Comparison of ENCODE assay signal across 11 cellular contexts in the genomic region with DNA sequence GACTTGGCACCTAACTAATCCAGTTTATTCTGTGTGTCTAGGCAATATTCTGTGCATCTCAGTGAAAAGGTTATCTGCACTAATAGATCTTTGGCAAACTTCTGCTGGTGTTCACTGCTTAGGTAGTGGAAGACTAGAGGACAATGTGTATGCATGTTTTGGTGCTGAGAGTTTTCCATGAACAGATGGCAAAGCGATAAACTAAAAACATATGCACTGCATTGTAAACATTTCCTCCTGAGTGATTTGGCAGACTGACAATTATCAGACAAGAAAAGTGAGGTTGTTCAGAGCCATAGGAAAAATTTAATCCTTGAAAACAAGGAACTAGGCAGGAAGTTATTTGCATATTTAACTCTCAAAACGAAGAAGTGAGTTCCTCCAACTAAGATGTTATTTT.
A peak's percentile ranks its signal among the peaks of the same experiment; 100 is the strongest.
DNase-seq lines count a peak whose midpoint lies in the region; ATAC-seq, FAIRE-seq and TF ChIP-seq lines count a peak whose summit lies in the region.
"Had no signal": no experiment of that assay in that cellular context is flagged by ENCODE, and none has a peak within 500 bp of the region (broad histone marks: within the 10 kb centered on the region; RNA-seq: fewer than 3 reads in every experiment).

No MANE protein-coding gene starts in this region.

- H3K27me3 ChIP-seq in AG04450 (ENCODE audit: control insufficient read depth, insufficient read depth, low read length), result no peaks in the 10 kb centered on the region
- H3K27me3 ChIP-seq in SK-N-SH (ENCODE audit: insufficient read depth), result peaks cover 8% of the 10 kb centered on the region; the same call in 1 of the 2 replicates
- H3K27me3 ChIP-seq in H9 (ENCODE audit: insufficient read depth, low read length), result no peaks in the 10 kb centered on the region
- H3K27me3 ChIP-seq in effector memory CD4-positive, alpha-beta T cell (replicated peaks; ENCODE audit: control insufficient read depth, insufficient read depth, low read length, poor library complexity, severe bottlenecking), result peaks cover 7% of the 10 kb centered on the region
- H3K27me3 ChIP-seq: pancreas had no signal

- H2AFZ ChIP-seq in SK-N-SH (ENCODE audit: low read depth) (no peak overlapping the region), H9 (ENCODE audit: low read length) (no peak overlapping the region)

- H3K9me3 ChIP-seq in AG04450 (ENCODE audit: control insufficient read depth, insufficient read depth, low read length) (no peaks in the 10 kb centered on the region), SK-N-SH (no peaks in the 10 kb centered on the region), H9 (ENCODE audit: control insufficient read depth, low read depth, low read length) (no peaks in the 10 kb centered on the region)
- H3K9me3 ChIP-seq in effector memory CD4-positive, alpha-beta T cell (ENCODE audit: control insufficient read depth, low read length), result no peaks in the 10 kb centered on the region
- H3K9me3 ChIP-seq: pancreas had no signal

- no peaks in the 10 kb centered on the region for H3K79me2 ChIP-seq in SK-N-SH (ENCODE audit: insufficient read depth)
- no peaks in the 10 kb centered on the region for H3K79me2 ChIP-seq in H9 (ENCODE audit: insufficient read depth, low read length)

- no peak overlapping the region for H3K4me2 ChIP-seq in SK-N-SH
- no peak overlapping the region for H3K4me2 ChIP-seq in H9 (ENCODE audit: insufficient read depth, insufficient read length, low read length)

- CTCF ChIA-PET in AG04450 (lab: Charles Lee) (interaction anchor here (1.0 to 2.0 kb wide), 2 partner anchors 349 to 772 kb away, joined by 3 to 7 read pairs; no protein-coding TSS in a partner anchor), SK-N-SH (lab: Yijun Ruan, JAX) (interaction anchor here (1.0 to 1.3 kb wide), 4 partner anchors 9 to 823 kb away, joined by 3 to 4 read pairs (median 4); no protein-coding TSS in a partner anchor)

- no peaks in the 10 kb centered on the region for H4K20me1 ChIP-seq in SK-N-SH (ENCODE audit: insufficient read depth)
- no peaks in the 10 kb centered on the region for H4K20me1 ChIP-seq in H9 (ENCODE audit: control insufficient read depth, insufficient read depth, insufficient read length)

- H3K27me3 Mint-ChIP-seq in H9 (ENCODE audit: low read depth), result no peaks in the 10 kb centered on the region; the same call in 1 of the 2 replicates

- no peak overlapping the region for H2BK15ac ChIP-seq in H9 (ENCODE audit: low read depth, low read length)

- H3K23me2 ChIP-seq in H9 (ENCODE audit: insufficient read length, low read depth, low read length, poor library complexity, severe bottlenecking), result peaks cover 3% of the 10 kb centered on the region

- no peak overlapping the region for H4K8ac ChIP-seq in H9 (replicated peaks; ENCODE audit: insufficient read length, low read depth, low read length)

- H3K4ac ChIP-seq in H9 (ENCODE audit: low read depth, low read length), result no peak overlapping the region

- H3K27ac ChIP-seq in AG04450 (ENCODE audit: low read depth, low read length) (no peak overlapping the region), SK-N-SH (ENCODE audit: low read depth in 2 of 2, low read length in 1 of 2) (no peak overlapping the region), H9 (ENCODE audit: insufficient read length, low read depth, low read length) (no peak overlapping the region)
- no peak overlapping the region for H3K27ac ChIP-seq in effector memory CD4-positive, alpha-beta T cell (ENCODE audit: insufficient read depth, low read length, poor library complexity, severe bottlenecking)
- H3K27ac ChIP-seq: pancreas had no signal

- no peak overlapping the region for H3T11ph ChIP-seq in H9 (ENCODE audit: low read length)

- H3K36me3 Mint-ChIP-seq in H9 (ENCODE audit: insufficient read depth in 1 of 3, low read depth in 3 of 3), result no peaks in the 10 kb centered on the region; a peak in 1 of 7 replicates
- H3K36me3 Mint-ChIP-seq: CD14-positive monocyte had no signal

- H3K56ac ChIP-seq in H9 (ENCODE audit: insufficient read length, low read depth, low read length), result no peak overlapping the region

- no peak overlapping the region for H2AK5ac ChIP-seq in H9 (ENCODE audit: insufficient read length, low read length)

- no peak overlapping the region for H2BK12ac ChIP-seq in H9 (ENCODE audit: insufficient read length, low read depth, low read length)

- peak; percentile 87 for DNase-seq in AG04450 (ENCODE audit: low read depth, low spot score)
- DNase-seq in HFF-Myc (ENCODE audit: extremely low read depth, low read depth), result peak; percentile 92
- no peak for DNase-seq in SK-N-SH
- peak; percentile 73 for DNase-seq in fibroblast of pulmonary artery (ENCODE audit: low read depth)
- DNase-seq in frontal cortex (ENCODE audit: low spot score in 2 of 2), result no peak
- DNase-seq in H9, result no peak
- no peak for DNase-seq in effector memory CD4-positive, alpha-beta T cell
- DNase-seq: pancreas had no signal

- peaks cover 0 to 11% of the 10 kb centered on the region in 2 experiments; a peak in 2 of 4 replicates for H3K4me1 Mint-ChIP-seq in H9

- H3K9me2 ChIP-seq in SK-N-SH, result no peaks in the 10 kb centered on the region

- no peak overlapping the region for H3K4me3 ChIP-seq in AG04450 (ENCODE audit: low read depth, low read length)
- no peak overlapping the region for H3K4me3 ChIP-seq in HFF-Myc (replicated peaks; ENCODE audit: low read depth, low read length)
- no peak overlapping the region for H3K4me3 ChIP-seq in SK-N-SH (ENCODE audit: low read depth in 2 of 2, low read length in 1 of 2)
- H3K4me3 ChIP-seq in fibroblast of pulmonary artery (replicated peaks; ENCODE audit: low read depth, low read length), result no peak overlapping the region
- no peak overlapping the region for H3K4me3 ChIP-seq in effector memory CD4-positive, alpha-beta T cell (ENCODE audit: insufficient read depth, low read depth, low read length, poor library complexity, severe bottlenecking)
- H3K4me3 ChIP-seq: pancreas had no signal

- TF ChIP-seq EP300 in SK-N-SH (IDR thresholded peaks at IDR 0.05; ENCODE audit: borderline replicate concordance in 1 of 2, low read depth in 1 of 2, low read length in 1 of 2), result peak in 1 of 2 experiments; percentile 41; a peak in 1 of 4 replicates

- no peaks in the 10 kb centered on the region for H3K36me3 ChIP-seq in SK-N-SH (replicated peaks in 1 of 2; ENCODE audit: control insufficient read depth in 1 of 2, insufficient read depth in 2 of 2, low read length in 1 of 2)
- H3K36me3 ChIP-seq in effector memory CD4-positive, alpha-beta T cell (ENCODE audit: control insufficient read depth, insufficient read depth, low read length), result no peaks in the 10 kb centered on the region
- H3K36me3 ChIP-seq: pancreas had no signal

- no peak for TF ChIP-seq RAD21 in SK-N-SH (IDR thresholded peaks at IDR 0.05; ENCODE audit: low read length)

- no peak overlapping the region for H3K27ac Mint-ChIP-seq in H9
- H3K27ac Mint-ChIP-seq: CD14-positive monocyte; T-helper 2 cell treated with Interferon-gamma antibody and Interleukin-4, amounts not matched to agents 5 μg/mL and 100 μg/mL, for 36 hours had no signal

- H3K14ac ChIP-seq in H9 (ENCODE audit: insufficient read depth, low read length), result no peak overlapping the region

- no peaks in the 10 kb centered on the region for H3K79me1 ChIP-seq in H9 (ENCODE audit: insufficient read depth, low read depth, low read length, poor library complexity, severe bottlenecking)

- no peaks in the 10 kb centered on the region; a peak in 2 of 5 replicates for H3K9me3 Mint-ChIP-seq in H9
- H3K9me3 Mint-ChIP-seq: T-helper 2 cell treated with Interferon-gamma antibody and Interleukin-4, amounts not matched to agents 5 μg/mL and 100 μg/mL, for 36 hours had no signal

- no peak overlapping the region for H2BK20ac ChIP-seq in H9 (ENCODE audit: low read depth, low read length, poor library complexity, severe bottlenecking)

- no peak overlapping the region for H3K18ac ChIP-seq in H9 (ENCODE audit: insufficient read length, low read depth, low read length)

- POLR2A ChIA-PET in AG04450 (lab: Yijun Ruan, JAX), result no interaction called here
- POLR2A ChIA-PET in SK-N-SH (lab: Yijun Ruan, JAX), result no interaction called here

- no peaks in the 10 kb centered on the region for H3F3A ChIP-seq in SK-N-SH (replicated peaks; ENCODE audit: insufficient read depth)

- H3K9ac ChIP-seq in SK-N-SH (no peak overlapping the region), H9 (ENCODE audit: extremely low read depth, insufficient read length, low read length) (no peak overlapping the region)

- H4K91ac ChIP-seq in H9 (ENCODE audit: insufficient read length, low read depth, low read length), result no peak overlapping the region

- H3K4me3 Mint-ChIP-seq in H9, result no peak overlapping the region
- H3K4me3 Mint-ChIP-seq: CD14-positive monocyte; T-helper 2 cell treated with Interferon-gamma antibody and Interleukin-4, amounts not matched to agents 5 μg/mL and 100 μg/mL, for 36 hours had no signal

- H2BK5ac ChIP-seq in H9 (ENCODE audit: insufficient read length, low read length), result no peak overlapping the region

- no peak for TF ChIP-seq CTCF in AG04450 (IDR thresholded peaks at IDR 0.05; ENCODE audit: low read depth, low read length)
- TF ChIP-seq CTCF in HFF-Myc (IDR thresholded peaks at IDR 0.05; ENCODE audit: low read depth, low read length, missing control alignments), result no peak
- TF ChIP-seq CTCF in SK-N-SH (IDR thresholded peaks at IDR 0.05), result no peak
- TF ChIP-seq CTCF in fibroblast of pulmonary artery (IDR thresholded peaks at IDR 0.05; ENCODE audit: low read length, missing control alignments), result no peak
- TF ChIP-seq CTCF in H9 (conservative IDR thresholded peaks at IDR 0.05), result no peak

- ATAC-seq in GM18870 (IDR thresholded peaks at IDR 0.05; ENCODE audit: unreplicated experiment), result no peak
- ATAC-seq: pancreas had no signal

- no peak overlapping the region for H3K23ac ChIP-seq in H9 (ENCODE audit: insufficient read length, low read depth, low read length)

- peaks cover 0 to 8% of the 10 kb centered on the region in 2 experiments; a peak in 2 of 4 replicates for H3K4me1 ChIP-seq in SK-N-SH (ENCODE audit: control insufficient read depth in 1 of 2, insufficient read depth in 2 of 2, low read depth in 1 of 2, low read length in 1 of 2)
- no peaks in the 10 kb centered on the region; the same call in 1 of the 2 replicates for H3K4me1 ChIP-seq in H9 (ENCODE audit: insufficient read depth, low read length)
- H3K4me1 ChIP-seq in effector memory CD4-positive, alpha-beta T cell (ENCODE audit: control insufficient read depth, insufficient read depth, low read length, poor library complexity, severe bottlenecking), result no peaks in the 10 kb centered on the region
- H3K4me1 ChIP-seq: pancreas had no signal

- 16% methylated on average over 2 of the region's 2 CpGs for WGBS in SK-N-SH (ENCODE audit: low lambda C conversion rate)
- WGBS in H9 (ENCODE audit: extremely low coverage, insufficient read length, low lambda C conversion rate), result no CpG with 5 or more reads among the region's 2 CpGs

- FAIRE-seq in frontal cortex (lab: Jason Lieb, UNC), result no peak
- FAIRE-seq: pancreas had no signal

- no peak overlapping the region for H4K5ac ChIP-seq in H9 (ENCODE audit: insufficient read length, low read depth, low read length)

- H2BK120ac ChIP-seq in H9 (ENCODE audit: low read depth, low read length, poor library complexity, severe bottlenecking), result no peak overlapping the region

TF ChIP-seq in SK-N-SH, 30 proteins besides CTCF, POLR2A, EP300 and RAD21 (continues in another document):
- no peak for TF ChIP-seq FOSL2 (IDR thresholded peaks at IDR 0.05; ENCODE audit: borderline replicate concordance, low read depth)
- TF ChIP-seq NFIC (IDR thresholded peaks at IDR 0.05; ENCODE audit: borderline replicate concordance), result no peak; the same call in none of the 2 replicates

Comparison
In these comparisons a context has a peak if more than half of its experiments do, and no peak if none do; other contexts are left out.
1. DNase-seq: peak in AG04450 (single experiment), HFF-Myc (single experiment) and fibroblast of pulmonary artery (single experiment); none in SK-N-SH (single experiment), frontal cortex (0 of 2), H9 (single experiment) and effector memory CD4-positive, alpha-beta T cell (0 of 3).